17 cellular contexts compared by ENCODE assay signal in genomic region chr10:13338337-13339128, GRCh38. TPM values are rescaled to one million over a fixed set of nuclear protein-coding genes. Genes with fewer than 3 reads are reported as not detected.
DNase-seq lines count a peak whose midpoint lies in the region; ATAC-seq and TF ChIP-seq lines count a peak whose summit lies in the region.
"Had no signal": no experiment of that assay in that cellular context is flagged by ENCODE, and none has a peak within 500 bp of the region (broad histone marks: within the 10 kb centered on the region; RNA-seq: fewer than 3 reads in every experiment).

No MANE protein-coding gene starts in this region.

- peaks cover 65% of the 10 kb centered on the region for H3K36me3 Mint-ChIP-seq in CD4-positive, alpha-beta T cell (ENCODE audit: low read depth)
- H3K36me3 Mint-ChIP-seq in WTC11: peaks cover 81% of the 10 kb centered on the region
- peaks cover 40 to 75% of the 10 kb centered on the region in 2 donors for H3K36me3 Mint-ChIP-seq in CD14-positive monocyte

- H3K27me3 Mint-ChIP-seq in CD4-positive, alpha-beta T cell: no peaks in the 10 kb centered on the region
- no peaks in the 10 kb centered on the region for H3K27me3 Mint-ChIP-seq in WTC11 (ENCODE audit: low read depth)
- H3K27me3 Mint-ChIP-seq in CD14-positive monocyte (ENCODE audit: low read depth in 3 of 3): no peaks in the 10 kb centered on the region

- peaks cover 17% of the 10 kb centered on the region for H3K36me3 ChIP-seq in osteoblast (ENCODE audit: insufficient read depth, low read length)

- intact Hi-C loops in CD4-positive, alpha-beta T cell (cut with DNase I, micrococcal nuclease): no loop called here
- intact Hi-C loops in CD14-positive monocyte (cut with micrococcal nuclease): no loop called here

- H3K27ac Mint-ChIP-seq in CD4-positive, alpha-beta T cell: peak overlapping the region; percentile 92
- peak overlapping the region; percentile 87 for H3K27ac Mint-ChIP-seq in WTC11
- no peak overlapping the region for H3K27ac Mint-ChIP-seq in CD14-positive monocyte

- H3K79me2 ChIP-seq in osteoblast (ENCODE audit: insufficient read depth, low read length): peaks cover 45% of the 10 kb centered on the region

- no peaks in the 10 kb centered on the region for H3K9me3 Mint-ChIP-seq in CD4-positive, alpha-beta T cell
- no peaks in the 10 kb centered on the region for H3K9me3 Mint-ChIP-seq in WTC11
- peaks cover 0 to under 1% (median 0%) of the 10 kb centered on the region in 7 donors for H3K9me3 Mint-ChIP-seq in CD14-positive monocyte

- peak overlapping the region; percentile 71 for H2AFZ ChIP-seq in osteoblast (ENCODE audit: low read length)
- H2AFZ ChIP-seq: parathyroid adenoma had no signal

- no peak for DNase-seq in CD4-positive, alpha-beta T cell
- DNase-seq in WTC11 (ENCODE audit: low spot score) (no peak), fibroblast of the conjunctiva (ENCODE audit: low read depth) (peak; percentile 83), osteoblast (ENCODE audit: insufficient read length, low spot score, missing footprints) (no peak), GOT3 (lab: John Stamatoyannopoulos, UW) (no peak), SW480 (ENCODE audit: low spot score) (no peak), CD14-positive monocyte (ENCODE audit: low spot score) (no peak)
- DNase-seq: C1 segment of cervical spinal cord; effector CD4-positive, alpha-beta T cell; KBM-7; lower lobe of right lung; NCI-H1694 treated with DMSO at 0.1 percent for 48 hours; NCI-H774; stimulated activated CD4-positive, alpha-beta T cell treated with anti-CD3 and anti-CD28 coated beads, Interleukin-1b, Interleukin-23, amount 100 ng/mL, for 48 hours; WERI-Rb-1 had no signal

- H3K4me2 ChIP-seq in osteoblast (ENCODE audit: insufficient read depth, low read length): peak overlapping the region; percentile 26

- H3K27me3 ChIP-seq in CD4-positive, alpha-beta T cell (ENCODE audit: control insufficient read depth, insufficient read depth, low read length): no peaks in the 10 kb centered on the region
- H3K27me3 ChIP-seq in osteoblast (ENCODE audit: insufficient read depth, low read length): no peaks in the 10 kb centered on the region

- no peak for TF ChIP-seq CTCF in CD4-positive, alpha-beta T cell (IDR thresholded peaks at IDR 0.05)
- TF ChIP-seq CTCF in WTC11 (IDR thresholded peaks at IDR 0.05): no peak
- no peak for TF ChIP-seq CTCF in osteoblast (IDR thresholded peaks at IDR 0.05; ENCODE audit: extremely low read depth, low read depth, low read length)
- TF ChIP-seq CTCF in CD14-positive monocyte (IDR thresholded peaks at IDR 0.05): no peak

- peaks cover 49% of the 10 kb centered on the region for H3K4me1 Mint-ChIP-seq in CD4-positive, alpha-beta T cell (ENCODE audit: low read depth)
- H3K4me1 Mint-ChIP-seq in WTC11 (peaks cover 54% of the 10 kb centered on the region), CD14-positive monocyte (no peaks in the 10 kb centered on the region)

- H3K9me3 ChIP-seq in CD4-positive, alpha-beta T cell (ENCODE audit: control insufficient read depth, low read length): no peaks in the 10 kb centered on the region
- H3K9me3 ChIP-seq in osteoblast (ENCODE audit: low read depth, low read length): no peaks in the 10 kb centered on the region
- H3K9me3 ChIP-seq: lower lobe of right lung had no signal

- ATAC-seq in CD4-positive, alpha-beta T cell (ENCODE audit: poor library complexity): no peak
- ATAC-seq in WTC11 (no peak), HG02885 (IDR thresholded peaks at IDR 0.05; ENCODE audit: poor library complexity, unreplicated experiment) (no peak)
- ATAC-seq: lower lobe of right lung had no signal

- POLR2A ChIA-PET in CD4-positive, alpha-beta T cell (lab: Charles Lee): no interaction called here
- POLR2A ChIA-PET in WTC11 (lab: Charles Lee): no interaction called here

- no peak overlapping the region for H3K4me3 ChIP-seq in osteoblast (ENCODE audit: insufficient read depth, low read length)
- H3K4me3 ChIP-seq: lower lobe of right lung had no signal

- no peaks in the 10 kb centered on the region for H4K20me1 ChIP-seq in osteoblast (ENCODE audit: insufficient read depth, low read length)

- CTCF ChIA-PET in CD4-positive, alpha-beta T cell (lab: Charles Lee): no interaction called here
- CTCF ChIA-PET in WTC11 (lab: Charles Lee): no interaction called here

- H3K4me1 ChIP-seq in osteoblast (ENCODE audit: insufficient read depth, low read length): no peaks in the 10 kb centered on the region
- H3K4me1 ChIP-seq: parathyroid adenoma had no signal

- H3K4me3 Mint-ChIP-seq in CD4-positive, alpha-beta T cell: no peak overlapping the region
- H3K4me3 Mint-ChIP-seq in WTC11: no peak overlapping the region
- H3K4me3 Mint-ChIP-seq in CD14-positive monocyte: no peak overlapping the region

- H3K27ac ChIP-seq in CD4-positive, alpha-beta T cell (ENCODE audit: low read depth, low read length): no peak overlapping the region
- H3K27ac ChIP-seq in osteoblast (ENCODE audit: low read depth, low read length): peak overlapping the region; percentile 2
- H3K27ac ChIP-seq: lower lobe of right lung, WERI-Rb-1 had no signal

TF ChIP-seq in WTC11, 78 proteins besides CTCF, POLR2A, EP300 and RAD21 (continues in another document):
- TF ChIP-seq E2F5 (CRISPR knock-in tag; IDR thresholded peaks at IDR 0.05) (no peak), GABPB1 (CRISPR knock-in tag; IDR thresholded peaks at IDR 0.05) (no peak), ZBTB21 (CRISPR knock-in tag; IDR thresholded peaks at IDR 0.05; ENCODE audit: borderline replicate concordance) (no peak), ZNF317 (CRISPR knock-in tag; IDR thresholded peaks at IDR 0.05; ENCODE audit: borderline replicate concordance, low read depth) (no peak), ZNF138 (CRISPR knock-in tag; conservative IDR thresholded peaks at IDR 0.05) (no peak), ATF6 (CRISPR knock-in tag; IDR thresholded peaks at IDR 0.05) (no peak), ZNF219 (CRISPR knock-in tag; IDR thresholded peaks at IDR 0.05; ENCODE audit: borderline replicate concordance) (no peak), OVOL2 (CRISPR knock-in tag; IDR thresholded peaks at IDR 0.05; ENCODE audit: borderline replicate concordance) (no peak), ZNF121 (CRISPR knock-in tag; IDR thresholded peaks at IDR 0.05) (no peak), SMAD3 (CRISPR knock-in tag; IDR thresholded peaks at IDR 0.05; ENCODE audit: borderline replicate concordance) (no peak), GTF2I (CRISPR knock-in tag; conservative IDR thresholded peaks at IDR 0.05) (no peak), ATF1 (CRISPR knock-in tag; IDR thresholded peaks at IDR 0.05) (no peak)
- TF ChIP-seq, protein P1, sequence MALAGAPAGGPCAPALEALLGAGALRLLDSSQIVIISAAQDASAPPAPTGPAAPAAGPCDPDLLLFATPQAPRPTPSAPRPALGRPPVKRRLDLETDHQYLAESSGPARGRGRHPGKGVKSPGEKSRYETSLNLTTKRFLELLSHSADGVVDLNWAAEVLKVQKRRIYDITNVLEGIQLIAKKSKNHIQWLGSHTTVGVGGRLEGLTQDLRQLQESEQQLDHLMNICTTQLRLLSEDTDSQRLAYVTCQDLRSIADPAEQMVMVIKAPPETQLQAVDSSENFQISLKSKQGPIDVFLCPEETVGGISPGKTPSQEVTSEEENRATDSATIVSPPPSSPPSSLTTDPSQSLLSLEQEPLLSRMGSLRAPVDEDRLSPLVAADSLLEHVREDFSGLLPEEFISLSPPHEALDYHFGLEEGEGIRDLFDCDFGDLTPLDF (CRISPR knock-in tag; IDR thresholded peaks at IDR 0.05): no peak

RNA-seq across cellular contexts. Expression of gene SEPHS1, which starts 9.6 kb away (rescaled TPM):
- 10 to 100 TPM; 13.1 to 17.9 TPM for total RNA-seq in CD4-positive, alpha-beta T cell
- total RNA-seq in WTC11 (2021) (501 to 509 TPM (median 501 TPM) in 3 replicates), osteoblast (31.1 and 37.4 TPM in 2 replicates)
- 10 to 100 TPM; 11.9 to 15.1 TPM for polyA plus RNA-seq in CD14-positive monocyte

RNA-seq across cellular contexts. Expression of gene PHYH, which starts 38.7 kb away (rescaled TPM):
- total RNA-seq in CD4-positive, alpha-beta T cell: 10 to 100 TPM in 1 of 2 experiments, 1 to 10 TPM in 1; 8.5 to 10.0 TPM
- total RNA-seq in WTC11 (2021) (22.5 to 35.1 TPM (median 32.0 TPM) in 3 replicates), osteoblast (28.6 and 38.9 TPM in 2 replicates)
- polyA plus RNA-seq in CD14-positive monocyte: 10 to 100 TPM; 19.5 to 19.6 TPM

Comparison
In these comparisons a context has a peak if more than half of its experiments do, and no peak if none do; other contexts are left out.
1. H3K27ac Mint-ChIP-seq: peak in CD4-positive, alpha-beta T cell (single experiment) and WTC11 (single experiment); none in CD14-positive monocyte (0 of 7).
2. RNA of gene SEPHS1, which starts 9.6 kb away (total RNA-seq): 501 to 509 TPM in WTC11; 31.1 to 37.4 TPM in osteoblast and 13.1 to 17.9 TPM in CD4-positive, alpha-beta T cell; every median in the first group is over 10 times any median in the second.